Comparison of ENCODE assay signal across 8 cellular contexts in the genomic region with DNA sequence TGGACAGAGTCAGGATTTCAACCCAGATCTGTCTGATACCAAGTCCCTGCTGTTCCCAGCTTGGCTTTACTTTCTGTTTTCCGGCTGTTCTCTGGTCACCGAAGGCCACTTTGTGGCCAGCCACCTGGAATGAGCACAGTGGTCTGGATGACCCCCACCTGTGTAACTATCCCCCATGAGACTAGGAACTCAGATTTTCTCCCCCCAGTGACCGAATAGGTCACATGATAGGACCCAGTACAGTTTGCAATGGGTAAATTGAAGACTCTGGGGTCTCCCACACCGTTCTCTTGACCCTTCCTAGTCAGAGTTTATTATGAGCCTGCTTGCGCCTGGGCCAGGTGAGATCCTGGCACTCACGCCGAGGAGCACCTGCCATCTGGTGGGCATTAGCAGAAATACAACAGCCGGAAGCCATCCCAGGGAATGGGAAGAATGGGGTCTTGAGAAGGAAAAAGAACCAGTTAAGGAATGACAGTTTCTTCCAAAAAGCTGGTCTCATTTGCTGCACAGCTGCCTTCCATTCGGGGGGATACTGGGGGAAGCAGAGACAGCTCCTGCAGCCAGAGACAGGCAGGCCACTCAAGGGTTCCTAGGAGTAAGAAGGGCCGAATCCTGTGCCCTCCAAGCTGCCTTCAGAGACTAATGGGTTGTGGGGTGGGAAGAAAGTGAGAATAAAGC. TPM values are rescaled to one million over a fixed set of nuclear protein-coding genes. Genes with fewer than 3 reads are reported as not detected.
DNase-seq lines count a peak whose midpoint lies in the region; ATAC-seq and TF ChIP-seq lines count a peak whose summit lies in the region.

No MANE protein-coding gene starts in this region.

- no peak overlapping the region for H2BK120ac ChIP-seq in H9 (ENCODE audit: low read depth, low read length, poor library complexity, severe bottlenecking)

- no peaks in the 10 kb centered on the region for H3K27me3 ChIP-seq in BE2C
- H3K27me3 ChIP-seq in H9 (ENCODE audit: insufficient read depth, low read length): no peaks in the 10 kb centered on the region
- no peaks in the 10 kb centered on the region for H3K27me3 ChIP-seq in OCI-LY1 (ENCODE audit: insufficient read depth, low read length)

- H2BK20ac ChIP-seq in H9 (ENCODE audit: low read depth, low read length, poor library complexity, severe bottlenecking): no peak overlapping the region

- H4K20me1 ChIP-seq in H9 (ENCODE audit: control insufficient read depth, insufficient read depth, insufficient read length) (no peaks in the 10 kb centered on the region), OCI-LY1 (ENCODE audit: insufficient read depth, low read length) (no peaks in the 10 kb centered on the region)

- H3K36me3 ChIP-seq in BE2C (no peaks in the 10 kb centered on the region), OCI-LY1 (ENCODE audit: insufficient read depth, low read length) (no peaks in the 10 kb centered on the region)

- H3K27me3 Mint-ChIP-seq in H9 (ENCODE audit: low read depth): no peaks in the 10 kb centered on the region; the same call in 1 of the 2 replicates
- H3K27me3 Mint-ChIP-seq in osteocyte (ENCODE audit: unreplicated experiment): no peaks in the 10 kb centered on the region

- TF ChIP-seq CTCF in BE2C (IDR thresholded peaks at IDR 0.05; ENCODE audit: low read depth, low read length) (peak; percentile 92), H9 (conservative IDR thresholded peaks at IDR 0.05) (peak; percentile 90), OCI-LY1 (IDR thresholded peaks at IDR 0.05; ENCODE audit: low read length) (peak; percentile 92), fibroblast of pulmonary artery (IDR thresholded peaks at IDR 0.05; ENCODE audit: low read length, missing control alignments) (peak; percentile 88), osteocyte (IDR thresholded peaks at IDR 0.05) (peak; percentile 92)

- no peak overlapping the region for H2AK5ac ChIP-seq in H9 (ENCODE audit: insufficient read length, low read length)

- no peak overlapping the region for H3K14ac ChIP-seq in H9 (ENCODE audit: insufficient read depth, low read length)

- no peak overlapping the region for H3K4ac ChIP-seq in H9 (ENCODE audit: low read depth, low read length)

- no peak for ATAC-seq in GM18907 (IDR thresholded peaks at IDR 0.05; ENCODE audit: unreplicated experiment)
- ATAC-seq in HG02938 (IDR thresholded peaks at IDR 0.05; ENCODE audit: unreplicated experiment): no peak

- H3K79me2 ChIP-seq in H9 (ENCODE audit: insufficient read depth, low read length) (no peaks in the 10 kb centered on the region), OCI-LY1 (ENCODE audit: insufficient read depth, low read length) (no peaks in the 10 kb centered on the region)

- no peak overlapping the region for H2BK15ac ChIP-seq in H9 (ENCODE audit: low read depth, low read length)

- no peaks in the 10 kb centered on the region for H3K9me3 ChIP-seq in BE2C
- H3K9me3 ChIP-seq in H9 (ENCODE audit: control insufficient read depth, low read depth, low read length): no peaks in the 10 kb centered on the region
- no peaks in the 10 kb centered on the region for H3K9me3 ChIP-seq in OCI-LY1 (ENCODE audit: low read length)

- no peak overlapping the region for H3K18ac ChIP-seq in H9 (ENCODE audit: insufficient read length, low read depth, low read length)

- no peaks in the 10 kb centered on the region for H3F3A ChIP-seq in OCI-LY1 (ENCODE audit: insufficient read depth, low read length)

- H3K9ac ChIP-seq in H9 (ENCODE audit: extremely low read depth, insufficient read length, low read length) (no peak overlapping the region), OCI-LY1 (ENCODE audit: low read length) (no peak overlapping the region)

- H3K27ac Mint-ChIP-seq in H9 (peak overlapping the region; percentile 65 to 93 (median 78); a peak in 6 of 7 replicates), osteocyte (ENCODE audit: unreplicated experiment) (no peak overlapping the region)

- H2BK12ac ChIP-seq in H9 (ENCODE audit: insufficient read length, low read depth, low read length): no peak overlapping the region

- no peak overlapping the region for H4K5ac ChIP-seq in H9 (ENCODE audit: insufficient read length, low read depth, low read length)

- no peak overlapping the region for H3K4me2 ChIP-seq in H9 (ENCODE audit: insufficient read depth, insufficient read length, low read length)
- no peak overlapping the region for H3K4me2 ChIP-seq in OCI-LY1 (ENCODE audit: low read length)

- H3K36me3 Mint-ChIP-seq in H9 (ENCODE audit: insufficient read depth in 1 of 3, low read depth in 3 of 3) (peaks cover 0 to 3% (median 0%) of the 10 kb centered on the region in 3 experiments; a peak in 1 of 7 replicates), osteocyte (ENCODE audit: unreplicated experiment) (no peaks in the 10 kb centered on the region)

- H3K23me2 ChIP-seq in H9 (ENCODE audit: insufficient read length, low read depth, low read length, poor library complexity, severe bottlenecking): no peaks in the 10 kb centered on the region

- no peak overlapping the region for H4K8ac ChIP-seq in H9 (replicated peaks; ENCODE audit: insufficient read length, low read depth, low read length)

- H3K4me3 Mint-ChIP-seq in H9 (peak overlapping the region in 1 of 2 experiments; percentile 41; a peak in 2 of 5 replicates), osteocyte (ENCODE audit: unreplicated experiment) (no peak overlapping the region)

- H3K56ac ChIP-seq in H9 (ENCODE audit: insufficient read length, low read depth, low read length): no peak overlapping the region

- H4K91ac ChIP-seq in H9 (ENCODE audit: insufficient read length, low read depth, low read length): no peak overlapping the region

- H3K9me3 Mint-ChIP-seq in H9: no peaks in the 10 kb centered on the region
- no peaks in the 10 kb centered on the region for H3K9me3 Mint-ChIP-seq in osteocyte (ENCODE audit: unreplicated experiment)

- H3K9me2 ChIP-seq in OCI-LY1 (ENCODE audit: low read depth, low read length): no peaks in the 10 kb centered on the region

- H3K4me3 ChIP-seq in BE2C (ENCODE audit: low read depth, low read length) (no peak overlapping the region), OCI-LY1 (ENCODE audit: low read depth, low read length, poor library complexity, severe bottlenecking) (no peak overlapping the region), fibroblast of pulmonary artery (replicated peaks; ENCODE audit: low read depth, low read length) (no peak overlapping the region)

- H3K4me1 ChIP-seq in BE2C (no peaks in the 10 kb centered on the region; the same call in 1 of the 2 replicates), H9 (ENCODE audit: insufficient read depth, low read length) (no peaks in the 10 kb centered on the region), OCI-LY1 (ENCODE audit: insufficient read depth, low read length, severe bottlenecking) (peaks cover 3% of the 10 kb centered on the region)

- no peaks in the 10 kb centered on the region for H3K79me1 ChIP-seq in H9 (ENCODE audit: insufficient read depth, low read depth, low read length, poor library complexity, severe bottlenecking)

- H3K27ac ChIP-seq in H9 (ENCODE audit: insufficient read length, low read depth, low read length) (no peak overlapping the region), OCI-LY1 (ENCODE audit: low read depth, low read length, poor library complexity, severe bottlenecking) (no peak overlapping the region)

- H2AFZ ChIP-seq in H9 (ENCODE audit: low read length) (no peak overlapping the region), OCI-LY1 (ENCODE audit: low read length) (no peak overlapping the region)

- no peak overlapping the region for H3T11ph ChIP-seq in H9 (ENCODE audit: low read length)

- H2BK5ac ChIP-seq in H9 (ENCODE audit: insufficient read length, low read length): no peak overlapping the region

- peaks cover 5 to 6% of the 10 kb centered on the region in 2 experiments for H3K4me1 Mint-ChIP-seq in H9
- peaks cover 5% of the 10 kb centered on the region for H3K4me1 Mint-ChIP-seq in osteocyte (ENCODE audit: unreplicated experiment)

- DNase-seq in BE2C (peak; percentile 72), H9 (peak; percentile 82), fibroblast of pulmonary artery (ENCODE audit: low read depth) (peak; percentile 64), osteocyte (ENCODE audit: extremely low spot score, unreplicated experiment) (no peak)
- peak; percentile 64 to 68 for DNase-seq in activated T-cell treated with anti-CD3 and anti-CD28 coated beads, Interleukin-2, amount 50 U/mL, for 48 hours

- no peak overlapping the region for H3K23ac ChIP-seq in H9 (ENCODE audit: insufficient read length, low read depth, low read length)

- no CpG with 5 or more reads among the region's 10 CpGs for WGBS in H9 (ENCODE audit: extremely low coverage, insufficient read length, low lambda C conversion rate)

RNA-seq across cellular contexts. Expression of a gene that starts 7.1 kb away (rescaled TPM):
- polyA plus RNA-seq in BE2C (2012; ENCODE audit: insufficient read depth, insufficient read length, low read depth): 1.5 TPM
- total RNA-seq in H9 (2021) (18.0 and 22.2 TPM in 2 replicates), osteocyte (4.6 and 6.0 TPM in 2 replicates)

RNA-seq across cellular contexts. Expression of a gene that starts 19.5 kb away (rescaled TPM):
- 48.8 TPM for polyA plus RNA-seq in BE2C (2012; ENCODE audit: insufficient read depth, insufficient read length, low read depth)
- total RNA-seq in H9 (2021) (20.1 and 20.2 TPM in 2 replicates), osteocyte (27.4 and 30.5 TPM in 2 replicates)

RNA-seq across cellular contexts. Expression of a gene that starts 19.6 kb away (rescaled TPM):
- polyA plus RNA-seq in BE2C (2012; ENCODE audit: insufficient read depth, insufficient read length, low read depth): 42.1 TPM
- total RNA-seq in H9 (2021): 101 and 104 TPM in 2 replicates
- 44.5 and 49.0 TPM in 2 replicates for total RNA-seq in osteocyte

RNA-seq across cellular contexts. Expression of a gene that starts 45.9 kb away (rescaled TPM):
- 66.4 TPM for polyA plus RNA-seq in BE2C (2012; ENCODE audit: insufficient read depth, insufficient read length, low read depth)
- total RNA-seq in H9 (2021) (76.0 and 79.2 TPM in 2 replicates), osteocyte (39.5 and 42.8 TPM in 2 replicates)

RNA-seq across cellular contexts. Expression of a gene that starts 46.1 kb away (rescaled TPM):
- polyA plus RNA-seq in BE2C (2012; ENCODE audit: insufficient read depth, insufficient read length, low read depth): 9.9 TPM
- total RNA-seq in H9 (2021): 14.6 and 15.2 TPM in 2 replicates
- total RNA-seq in osteocyte: 5.3 and 6.5 TPM in 2 replicates
